In genomic region chr3:141996437-141996836, GRCh38 we compare ENCODE assay signal across 2 cellular contexts.
TF ChIP-seq lines count a peak whose summit lies in the region.

No MANE protein-coding gene starts in this region.

TF ChIP-seq in A549, 52 proteins besides CTCF, POLR2A, EP300 and RAD21 (continued from another document):
- no peak for TF ChIP-seq EHMT2 (IDR thresholded peaks at IDR 0.05; ENCODE audit: low read depth)
- TF ChIP-seq BHLHE40 (IDR thresholded peaks at IDR 0.05; ENCODE audit: low read depth, low read length), result no peak
TF ChIP-seq in A549: peak in this region for 0.

TF ChIP-seq in K562, 482 proteins besides CTCF, POLR2A, EP300 and RAD21 (continued from another document):
- TF ChIP-seq CXXC5 (CRISPR knock-in tag; IDR thresholded peaks at IDR 0.05) (no peak), SMARCE1 (IDR thresholded peaks at IDR 0.05) (no peak)
